ENCODE assay signal across 2 cellular contexts in the genomic region with DNA sequence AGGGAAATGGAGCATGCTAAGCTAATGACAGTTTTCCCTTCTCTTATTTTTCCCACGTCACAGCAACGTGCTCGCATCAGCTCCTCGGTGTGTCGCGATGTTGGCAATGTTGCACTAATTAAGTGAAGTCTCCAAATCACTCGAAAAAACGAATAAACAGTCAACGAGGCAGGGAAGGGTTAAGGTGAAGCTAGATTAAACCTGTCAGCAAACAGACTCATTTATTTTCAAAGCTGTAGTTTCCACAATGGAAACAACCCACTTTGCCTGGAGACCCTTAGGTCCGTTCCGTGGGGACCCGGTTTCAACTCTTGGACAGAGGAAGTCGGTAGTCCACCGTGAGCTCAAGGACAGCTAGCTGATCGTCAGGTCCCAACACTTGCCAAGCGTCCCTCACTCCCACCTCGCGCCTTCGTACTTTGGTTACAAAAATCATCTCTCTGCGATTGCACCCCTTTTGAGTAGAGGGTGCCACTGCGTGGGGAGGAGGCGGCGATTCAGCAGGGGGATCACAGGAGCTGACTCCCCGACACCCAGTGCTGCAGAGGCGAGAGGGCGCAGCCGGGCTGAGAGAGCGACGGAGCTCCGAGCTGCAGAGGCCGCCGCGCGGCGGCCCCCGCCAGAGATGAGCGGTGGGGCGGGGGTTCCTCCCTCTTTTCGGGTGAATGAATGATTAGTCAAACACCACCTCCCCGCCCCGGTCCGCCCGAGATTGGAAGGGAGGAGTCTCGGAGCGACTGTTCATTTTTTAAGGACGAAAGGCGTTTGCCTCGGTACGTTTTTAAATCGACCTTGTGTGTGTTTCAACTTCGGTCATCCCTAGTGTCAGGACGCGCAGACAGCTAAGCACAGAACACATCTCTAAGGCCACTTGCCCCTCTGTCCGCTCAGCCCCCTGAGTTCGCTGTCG.
TF ChIP-seq lines count a peak whose summit lies in the region.

No MANE protein-coding gene starts in this region.

TF ChIP-seq in SK-N-SH, 30 proteins besides CTCF, POLR2A, EP300 and RAD21 (continues in another document):
- TF ChIP-seq, protein P1, sequence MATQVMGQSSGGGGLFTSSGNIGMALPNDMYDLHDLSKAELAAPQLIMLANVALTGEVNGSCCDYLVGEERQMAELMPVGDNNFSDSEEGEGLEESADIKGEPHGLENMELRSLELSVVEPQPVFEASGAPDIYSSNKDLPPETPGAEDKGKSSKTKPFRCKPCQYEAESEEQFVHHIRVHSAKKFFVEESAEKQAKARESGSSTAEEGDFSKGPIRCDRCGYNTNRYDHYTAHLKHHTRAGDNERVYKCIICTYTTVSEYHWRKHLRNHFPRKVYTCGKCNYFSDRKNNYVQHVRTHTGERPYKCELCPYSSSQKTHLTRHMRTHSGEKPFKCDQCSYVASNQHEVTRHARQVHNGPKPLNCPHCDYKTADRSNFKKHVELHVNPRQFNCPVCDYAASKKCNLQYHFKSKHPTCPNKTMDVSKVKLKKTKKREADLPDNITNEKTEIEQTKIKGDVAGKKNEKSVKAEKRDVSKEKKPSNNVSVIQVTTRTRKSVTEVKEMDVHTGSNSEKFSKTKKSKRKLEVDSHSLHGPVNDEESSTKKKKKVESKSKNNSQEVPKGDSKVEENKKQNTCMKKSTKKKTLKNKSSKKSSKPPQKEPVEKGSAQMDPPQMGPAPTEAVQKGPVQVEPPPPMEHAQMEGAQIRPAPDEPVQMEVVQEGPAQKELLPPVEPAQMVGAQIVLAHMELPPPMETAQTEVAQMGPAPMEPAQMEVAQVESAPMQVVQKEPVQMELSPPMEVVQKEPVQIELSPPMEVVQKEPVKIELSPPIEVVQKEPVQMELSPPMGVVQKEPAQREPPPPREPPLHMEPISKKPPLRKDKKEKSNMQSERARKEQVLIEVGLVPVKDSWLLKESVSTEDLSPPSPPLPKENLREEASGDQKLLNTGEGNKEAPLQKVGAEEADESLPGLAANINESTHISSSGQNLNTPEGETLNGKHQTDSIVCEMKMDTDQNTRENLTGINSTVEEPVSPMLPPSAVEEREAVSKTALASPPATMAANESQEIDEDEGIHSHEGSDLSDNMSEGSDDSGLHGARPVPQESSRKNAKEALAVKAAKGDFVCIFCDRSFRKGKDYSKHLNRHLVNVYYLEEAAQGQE (IDR thresholded peaks at IDR 0.05; ENCODE audit: low read depth, low read length) = 0 out of 2 replicates have a peak, but pooled peaks have one; percentile 13
- TF ChIP-seq FOXM1 (IDR thresholded peaks at IDR 0.05; ENCODE audit: low read depth) (no peak), NRF1 (IDR thresholded peaks at IDR 0.05; ENCODE audit: low read depth, low read length) (no peak), FOXJ3 (CRISPR knock-in tag; IDR thresholded peaks at IDR 0.05) (no peak), EZH2phosphoT487 (IDR thresholded peaks at IDR 0.05; ENCODE audit: borderline replicate concordance, low read depth) (no peak), ELF1 (IDR thresholded peaks at IDR 0.05) (no peak), MEF2A (IDR thresholded peaks at IDR 0.05; ENCODE audit: borderline replicate concordance, low read depth) (no peak), POLR2AphosphoS5 (IDR thresholded peaks at IDR 0.05; ENCODE audit: low read depth, low read length) (0 out of 2 replicates have a peak, but pooled peaks have one; percentile 15), RCOR1 (IDR thresholded peaks at IDR 0.05; ENCODE audit: low read length) (no peak), YY1 (IDR thresholded peaks at IDR 0.05; ENCODE audit: low read depth) (no peak), TCF12 (IDR thresholded peaks at IDR 0.05) (no peak; the same call in 1 of the 2 replicates), GATA2 (CRISPR knock-in tag; IDR thresholded peaks at IDR 0.05) (no peak), MXI1 (IDR thresholded peaks at IDR 0.05; ENCODE audit: low read depth, low read length) (0 out of 2 replicates have a peak, but pooled peaks have one; percentile 5), SMC3 (IDR thresholded peaks at IDR 0.05; ENCODE audit: low read depth, low read length) (peak; percentile 2; the same call in 1 of the 2 replicates), TAF1 (IDR thresholded peaks at IDR 0.05; ENCODE audit: borderline replicate concordance, low read depth, low read length) (peak; percentile 45; the same call in 1 of the 2 replicates), FOSL2 (IDR thresholded peaks at IDR 0.05; ENCODE audit: borderline replicate concordance, low read depth) (no peak; the same call in 1 of the 2 replicates)
- TF ChIP-seq, protein P2, sequence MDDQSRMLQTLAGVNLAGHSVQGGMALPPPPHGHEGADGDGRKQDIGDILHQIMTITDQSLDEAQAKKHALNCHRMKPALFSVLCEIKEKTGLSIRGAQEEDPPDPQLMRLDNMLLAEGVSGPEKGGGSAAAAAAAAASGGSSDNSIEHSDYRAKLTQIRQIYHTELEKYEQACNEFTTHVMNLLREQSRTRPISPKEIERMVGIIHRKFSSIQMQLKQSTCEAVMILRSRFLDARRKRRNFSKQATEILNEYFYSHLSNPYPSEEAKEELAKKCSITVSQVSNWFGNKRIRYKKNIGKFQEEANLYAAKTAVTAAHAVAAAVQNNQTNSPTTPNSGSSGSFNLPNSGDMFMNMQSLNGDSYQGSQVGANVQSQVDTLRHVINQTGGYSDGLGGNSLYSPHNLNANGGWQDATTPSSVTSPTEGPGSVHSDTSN (IDR thresholded peaks at IDR 0.05) = peak; percentile 59
- TF ChIP-seq, protein P3, sequence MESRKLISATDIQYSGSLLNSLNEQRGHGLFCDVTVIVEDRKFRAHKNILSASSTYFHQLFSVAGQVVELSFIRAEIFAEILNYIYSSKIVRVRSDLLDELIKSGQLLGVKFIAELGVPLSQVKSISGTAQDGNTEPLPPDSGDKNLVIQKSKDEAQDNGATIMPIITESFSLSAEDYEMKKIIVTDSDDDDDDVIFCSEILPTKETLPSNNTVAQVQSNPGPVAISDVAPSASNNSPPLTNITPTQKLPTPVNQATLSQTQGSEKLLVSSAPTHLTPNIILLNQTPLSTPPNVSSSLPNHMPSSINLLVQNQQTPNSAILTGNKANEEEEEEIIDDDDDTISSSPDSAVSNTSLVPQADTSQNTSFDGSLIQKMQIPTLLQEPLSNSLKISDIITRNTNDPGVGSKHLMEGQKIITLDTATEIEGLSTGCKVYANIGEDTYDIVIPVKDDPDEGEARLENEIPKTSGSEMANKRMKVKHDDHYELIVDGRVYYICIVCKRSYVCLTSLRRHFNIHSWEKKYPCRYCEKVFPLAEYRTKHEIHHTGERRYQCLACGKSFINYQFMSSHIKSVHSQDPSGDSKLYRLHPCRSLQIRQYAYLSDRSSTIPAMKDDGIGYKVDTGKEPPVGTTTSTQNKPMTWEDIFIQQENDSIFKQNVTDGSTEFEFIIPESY (IDR thresholded peaks at IDR 0.05; ENCODE audit: borderline replicate concordance, low read depth) = no peak
- TF ChIP-seq, protein P4, sequence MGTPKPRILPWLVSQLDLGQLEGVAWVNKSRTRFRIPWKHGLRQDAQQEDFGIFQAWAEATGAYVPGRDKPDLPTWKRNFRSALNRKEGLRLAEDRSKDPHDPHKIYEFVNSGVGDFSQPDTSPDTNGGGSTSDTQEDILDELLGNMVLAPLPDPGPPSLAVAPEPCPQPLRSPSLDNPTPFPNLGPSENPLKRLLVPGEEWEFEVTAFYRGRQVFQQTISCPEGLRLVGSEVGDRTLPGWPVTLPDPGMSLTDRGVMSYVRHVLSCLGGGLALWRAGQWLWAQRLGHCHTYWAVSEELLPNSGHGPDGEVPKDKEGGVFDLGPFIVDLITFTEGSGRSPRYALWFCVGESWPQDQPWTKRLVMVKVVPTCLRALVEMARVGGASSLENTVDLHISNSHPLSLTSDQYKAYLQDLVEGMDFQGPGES (IDR thresholded peaks at IDR 0.05; ENCODE audit: low read depth, low read length) = no peak
- TF ChIP-seq, protein P5, sequence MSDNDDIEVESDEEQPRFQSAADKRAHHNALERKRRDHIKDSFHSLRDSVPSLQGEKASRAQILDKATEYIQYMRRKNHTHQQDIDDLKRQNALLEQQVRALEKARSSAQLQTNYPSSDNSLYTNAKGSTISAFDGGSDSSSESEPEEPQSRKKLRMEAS (IDR thresholded peaks at IDR 0.05; ENCODE audit: low read depth) = peak; percentile 66; the same call in 1 of the 2 replicates

TF ChIP-seq in H1, 55 proteins besides CTCF, POLR2A, EP300 and RAD21:
- TF ChIP-seq RNF2 (IDR thresholded peaks at IDR 0.05; ENCODE audit: borderline replicate concordance, low read depth, low read length, missing control alignments, poor library complexity, severe bottlenecking) (peak; percentile 26), SIX5 (IDR thresholded peaks at IDR 0.05; ENCODE audit: low read depth, low read length) (no peak), NANOG (IDR thresholded peaks at IDR 0.05; ENCODE audit: insufficient read depth, low read depth, low read length, poor library complexity, severe bottlenecking) (no peak), RXRA (IDR thresholded peaks at IDR 0.05; ENCODE audit: insufficient read depth, low read depth, low read length) (no peak), ASH2L (IDR thresholded peaks at IDR 0.05; ENCODE audit: low read length) (peak; percentile 65), RBBP5 (IDR thresholded peaks at IDR 0.05; ENCODE audit: borderline replicate concordance, low read depth, low read length) (0 out of 2 replicates have a peak, but pooled peaks have one; percentile 5), SUZ12 (IDR thresholded peaks at IDR 0.05; ENCODE audit: low read length) (peak; percentile 90), EZH2 (IDR thresholded peaks at IDR 0.05; ENCODE audit: low read depth, low read length, severe bottlenecking) (peak; percentile 82)
- TF ChIP-seq, protein P5 (IDR thresholded peaks at IDR 0.05) = no peak
